ENCODE assay signal across 9 cellular contexts in the genomic region with DNA sequence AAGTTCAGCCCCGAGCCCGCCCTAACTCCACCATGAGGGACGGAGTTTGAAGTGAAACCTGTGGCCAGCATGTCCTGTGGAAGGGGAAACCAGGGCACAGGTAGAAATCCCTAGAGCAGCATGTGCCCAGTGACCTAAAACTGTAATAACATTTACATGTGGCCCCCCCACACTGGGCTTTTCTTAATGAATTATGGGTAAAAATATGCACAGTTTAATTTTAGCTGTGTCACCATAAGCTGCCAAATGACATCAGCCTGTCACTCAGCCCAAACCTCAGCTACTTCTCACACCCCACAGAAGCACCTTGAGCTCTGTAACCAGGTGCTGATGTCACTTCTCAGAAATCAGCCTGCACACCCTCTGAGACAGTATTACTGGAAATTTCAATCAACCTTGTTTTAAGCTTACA. TPM values are rescaled to one million over a fixed set of nuclear protein-coding genes. Genes with fewer than 3 reads are reported as not detected.
DNase-seq lines count a peak whose midpoint lies in the region; ATAC-seq and TF ChIP-seq lines count a peak whose summit lies in the region.
"Had no signal": no experiment of that assay in that cellular context is flagged by ENCODE, and none has a peak within 500 bp of the region (broad histone marks: within the 10 kb centered on the region; RNA-seq: fewer than 3 reads in every experiment).

No MANE protein-coding gene starts in this region.

- H3K9me3 Mint-ChIP-seq in natural killer cell treated with Interleukin-12 subunit alpha and Interleukin-12 subunit beta and Interleukin-15 and Interleukin-18, amount 100 ng/mL, for 72 hours: no peaks in the 10 kb centered on the region
- H3K9me3 Mint-ChIP-seq in chondrocyte (ENCODE audit: low read depth): peaks cover 17% of the 10 kb centered on the region

- H3K36me3 Mint-ChIP-seq in natural killer cell treated with Interleukin-12 subunit alpha and Interleukin-12 subunit beta and Interleukin-15 and Interleukin-18, amount 100 ng/mL, for 72 hours: peaks cover 8% of the 10 kb centered on the region
- peaks cover 5% of the 10 kb centered on the region for H3K36me3 Mint-ChIP-seq in chondrocyte (ENCODE audit: low read depth)

- H3K4me1 Mint-ChIP-seq in natural killer cell treated with Interleukin-12 subunit alpha and Interleukin-12 subunit beta and Interleukin-15 and Interleukin-18, amount 100 ng/mL, for 72 hours (ENCODE audit: low read depth in 2 of 2): peaks cover 4 to 7% of the 10 kb centered on the region in 2 donors
- H3K4me1 Mint-ChIP-seq in chondrocyte (ENCODE audit: low read depth): no peaks in the 10 kb centered on the region
- H3K4me1 Mint-ChIP-seq: nephron had no signal

- DNase-seq in activated CD8-positive, alpha-beta memory T cell treated with anti-CD3 and anti-CD28 coated beads, Interleukin-2, amount 50 U/mL, for 4 hours: peak; percentile 71
- peak; percentile 29 for DNase-seq in natural killer cell treated with Interleukin-12 subunit alpha and Interleukin-12 subunit beta and Interleukin-15 and Interleukin-18, amount 100 ng/mL, for 72 hours (ENCODE audit: low spot score)
- DNase-seq in chondrocyte (ENCODE audit: low spot score) (no peak), medulla oblongata (ENCODE audit: extremely low spot score) (no peak), NCI-H526 (lab: John Stamatoyannopoulos, UW) (no peak), NCI-H187 treated with DMSO at 0.1 percent for 48 hours (lab: John Stamatoyannopoulos, UW) (no peak)

- H3K27ac Mint-ChIP-seq in natural killer cell treated with Interleukin-12 subunit alpha and Interleukin-12 subunit beta and Interleukin-15 and Interleukin-18, amount 100 ng/mL, for 72 hours: no peak overlapping the region
- no peak overlapping the region for H3K27ac Mint-ChIP-seq in chondrocyte (ENCODE audit: unreplicated experiment)
- H3K27ac Mint-ChIP-seq: nephron had no signal

- ATAC-seq in GM18858 (IDR thresholded peaks at IDR 0.05; ENCODE audit: unreplicated experiment) (peak; percentile 40), HG03342 (IDR thresholded peaks at IDR 0.05; ENCODE audit: unreplicated experiment) (peak; percentile 46)
- peak in 1 of 2 donors; percentile 68 for ATAC-seq in natural killer cell treated with Interleukin-12 subunit alpha and Interleukin-12 subunit beta and Interleukin-15 and Interleukin-18, amount 100 ng/mL, for 72 hours

- no peak overlapping the region for H3K4me3 Mint-ChIP-seq in natural killer cell treated with Interleukin-12 subunit alpha and Interleukin-12 subunit beta and Interleukin-15 and Interleukin-18, amount 100 ng/mL, for 72 hours
- no peak overlapping the region for H3K4me3 Mint-ChIP-seq in chondrocyte (ENCODE audit: unreplicated experiment)
- H3K4me3 Mint-ChIP-seq: nephron had no signal

- TF ChIP-seq CTCF in chondrocyte (IDR thresholded peaks at IDR 0.05): no peak

- H3K27me3 Mint-ChIP-seq in natural killer cell treated with Interleukin-12 subunit alpha and Interleukin-12 subunit beta and Interleukin-15 and Interleukin-18, amount 100 ng/mL, for 72 hours: peaks cover 22 to 29% of the 10 kb centered on the region in 2 donors
- peaks cover 36% of the 10 kb centered on the region for H3K27me3 Mint-ChIP-seq in chondrocyte (ENCODE audit: low read depth)

RNA-seq across cellular contexts. Expression of a gene that starts 50.0 kb away (rescaled TPM):
- 100 to 1,000 TPM in 1 of 2 donors, 10 to 100 TPM in 1; 23.3 to 110 TPM for total RNA-seq in natural killer cell treated with Interleukin-12 subunit alpha and Interleukin-12 subunit beta and Interleukin-15 and Interleukin-18, amount 100 ng/mL, for 72 hours
- total RNA-seq in chondrocyte: 6.5 to 12.7 TPM (median 7.8 TPM) in 3 replicates

RNA-seq across cellular contexts. Expression of a gene that starts 51.3 kb away (rescaled TPM):
- 1 to 10 TPM in 1 of 2 donors, under 1 TPM in 1; 0.43 to 1.4 TPM for total RNA-seq in natural killer cell treated with Interleukin-12 subunit alpha and Interleukin-12 subunit beta and Interleukin-15 and Interleukin-18, amount 100 ng/mL, for 72 hours
- 6.4 to 11.8 TPM (median 11.8 TPM) in 3 replicates for total RNA-seq in chondrocyte

Comparison
In these comparisons a context has a peak if more than half of its experiments do, and no peak if none do; other contexts are left out.
1. DNase-seq: peak in activated CD8-positive, alpha-beta memory T cell treated with anti-CD3 and anti-CD28 coated beads, Interleukin-2, amount 50 U/mL, for 4 hours (single experiment) and natural killer cell treated with Interleukin-12 subunit alpha and Interleukin-12 subunit beta and Interleukin-15 and Interleukin-18, amount 100 ng/mL, for 72 hours (single experiment); none in chondrocyte (single experiment), medulla oblongata (single experiment), NCI-H526 (0 of 2) and NCI-H187 treated with DMSO at 0.1 percent for 48 hours (single experiment).